Comparison of ENCODE assay signal across 8 cellular contexts in the genomic region with DNA sequence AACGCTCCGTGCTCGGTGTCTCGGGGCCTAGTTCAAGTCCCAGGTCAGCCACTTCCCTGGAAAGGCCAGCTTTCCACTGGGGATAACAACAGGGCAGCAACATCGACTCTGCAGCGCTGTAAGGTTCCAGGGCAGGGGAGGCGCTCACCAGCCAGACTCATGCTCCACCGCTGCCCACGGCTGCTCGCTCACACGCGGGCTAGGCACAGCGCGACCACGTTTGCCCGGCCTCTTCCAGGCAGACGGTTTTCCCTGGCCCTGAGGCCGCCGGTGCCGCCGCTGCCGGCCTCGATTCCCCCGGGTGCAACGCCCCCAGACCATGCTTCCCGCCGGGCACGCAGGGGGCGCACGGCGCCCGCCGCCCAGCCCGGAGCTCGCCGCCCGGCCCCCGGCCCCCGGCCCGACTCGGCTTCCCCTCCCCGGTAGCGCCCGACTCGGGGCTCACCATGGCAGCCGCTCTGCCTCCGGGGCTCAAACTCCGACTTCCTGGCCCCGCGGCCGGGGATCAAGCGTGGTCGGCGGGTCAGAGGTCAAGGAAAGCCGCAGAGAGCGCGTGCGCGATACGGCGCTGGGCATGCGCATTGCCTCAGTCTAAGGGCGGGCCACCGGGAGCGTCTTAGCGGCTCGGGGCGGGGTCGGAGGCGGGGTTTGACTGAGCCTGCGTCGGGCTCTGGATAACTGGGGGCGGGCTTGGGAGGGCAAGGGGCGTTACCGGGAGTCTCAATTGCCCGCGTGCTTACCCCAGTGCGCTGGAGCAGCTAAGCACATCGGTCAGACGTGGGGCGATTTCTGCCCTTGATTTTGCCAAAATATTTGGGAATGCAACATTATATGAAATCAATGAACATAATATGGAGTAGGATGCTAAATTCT. TPM values are rescaled to one million over a fixed set of nuclear protein-coding genes. Genes with fewer than 3 reads are reported as not detected.
A peak's percentile ranks its signal among the peaks of the same experiment; 100 is the strongest.
DNase-seq lines count a peak whose midpoint lies in the region; ATAC-seq and TF ChIP-seq lines count a peak whose summit lies in the region.

A gene (minus strand): TSS at position 535 of the 873 bp plus-strand sequence. CDS start 87 bp downstream, at position 448.

- peak within 1 kb of the TSS; percentile 29 for H4K91ac ChIP-seq in trophoblast cell (ENCODE audit: low read depth, low read length)

- H3K4me2 ChIP-seq in SU-DHL-6 (ENCODE audit: low read depth, low read length, poor library complexity, severe bottlenecking) (peak within 1 kb of the TSS; percentile 81), trophoblast cell (ENCODE audit: low read length) (peak within 1 kb of the TSS; percentile 85)

- H3K27ac Mint-ChIP-seq in activated naive CD8-positive, alpha-beta T cell treated with anti-CD3 and anti-CD28 coated beads, Interleukin-2, amount 10 ng/mL, durations not matched to agents 7 days and 5 days = peak within 1 kb of the TSS; percentile 91

- H3K23ac ChIP-seq in trophoblast cell (ENCODE audit: low read length) = no peak within 1 kb of the TSS

- WGBS in trophoblast cell (ENCODE audit: extremely low coverage, insufficient coverage, insufficient read length) = no CpG with 5 or more reads among the region's 81 CpGs
- 1 to 2% methylated on average over 50 to 78 of the region's 81 CpGs for WGBS in tibial nerve, 2 donors

- H3K14ac ChIP-seq in trophoblast cell (ENCODE audit: low read length) = peak within 1 kb of the TSS; percentile 35

- H2BK5ac ChIP-seq in trophoblast cell (ENCODE audit: low read depth, low read length, poor library complexity) = peak within 1 kb of the TSS; percentile 5

- H3K79me1 ChIP-seq in trophoblast cell (ENCODE audit: low read length) = peaks cover 4% of the 10 kb centered on the region

- H2AFZ ChIP-seq in SU-DHL-6 (ENCODE audit: low read depth, low read length, severe bottlenecking) = peak within 1 kb of the TSS; percentile 64
- H2AFZ ChIP-seq in trophoblast cell (ENCODE audit: insufficient read depth, low read length, poor library complexity) = peak within 1 kb of the TSS; percentile 60

- peak in 1 of 2 donors; percentile 54 for TF ChIP-seq POLR2A in tibial nerve (IDR thresholded peaks at IDR 0.05)

- peak in 1 of 2 donors; percentile 69 for TF ChIP-seq EP300 in tibial nerve (IDR thresholded peaks at IDR 0.05)

- TF ChIP-seq CTCF in GM12875 (IDR thresholded peaks at IDR 0.05; ENCODE audit: borderline replicate concordance, insufficient read depth, low read depth, low read length) (0 out of 2 replicates have a peak, but pooled peaks have one; percentile 8), SU-DHL-6 (IDR thresholded peaks at IDR 0.05; ENCODE audit: insufficient read depth, low read length, poor library complexity, severe bottlenecking) (no peak), cardiac muscle cell (IDR thresholded peaks at IDR 0.05; ENCODE audit: low read depth, low read length) (no peak), tibial nerve (IDR thresholded peaks at IDR 0.05) (peak in 3 of 5 experiments; percentile 21 to 34 (median 24))

- H3K27me3 Mint-ChIP-seq in activated naive CD8-positive, alpha-beta T cell treated with anti-CD3 and anti-CD28 coated beads, Interleukin-2, amount 10 ng/mL, durations not matched to agents 7 days and 5 days = no peaks in the 10 kb centered on the region

- H3K4me1 Mint-ChIP-seq in activated naive CD8-positive, alpha-beta T cell treated with anti-CD3 and anti-CD28 coated beads, Interleukin-2, amount 10 ng/mL, durations not matched to agents 7 days and 5 days = peaks cover 9% of the 10 kb centered on the region

- peaks cover 6% of the 10 kb centered on the region; the same call in 1 of the 2 replicates for H3F3A ChIP-seq in SU-DHL-6 (ENCODE audit: insufficient read depth)

- H3K27me3 ChIP-seq in SU-DHL-6 (ENCODE audit: low read length) = no peaks in the 10 kb centered on the region
- no peaks in the 10 kb centered on the region for H3K27me3 ChIP-seq in cardiac muscle cell
- H3K27me3 ChIP-seq in trophoblast cell (ENCODE audit: insufficient read depth, low read length) = no peaks in the 10 kb centered on the region
- no peaks in the 10 kb centered on the region for H3K27me3 ChIP-seq in tibial nerve

- H2AK5ac ChIP-seq in trophoblast cell (ENCODE audit: low read length) = peak within 1 kb of the TSS; percentile 21

- peak within 1 kb of the TSS; percentile 39 for H4K8ac ChIP-seq in trophoblast cell (ENCODE audit: low read depth, low read length)

- no peaks in the 10 kb centered on the region for H3K9me2 ChIP-seq in SU-DHL-6 (replicated peaks; ENCODE audit: insufficient read depth, low read length)

- H3K4me3 ChIP-seq in GM12875 (ENCODE audit: low read depth, low read length) (peak within 1 kb of the TSS; percentile 99), SU-DHL-6 (ENCODE audit: insufficient read depth, low read length, poor library complexity, severe bottlenecking) (peak within 1 kb of the TSS; percentile 91), cardiac muscle cell (peak within 1 kb of the TSS; percentile 69), trophoblast cell (ENCODE audit: low read depth, low read length) (peak within 1 kb of the TSS; percentile 98), tibial nerve (peak within 1 kb of the TSS; percentile 71 to 98 (median 84))

- peaks cover 5% of the 10 kb centered on the region for H3K36me3 Mint-ChIP-seq in activated naive CD8-positive, alpha-beta T cell treated with anti-CD3 and anti-CD28 coated beads, Interleukin-2, amount 10 ng/mL, durations not matched to agents 7 days and 5 days

- H3K9ac ChIP-seq in SU-DHL-6 (ENCODE audit: low read length) (peak within 1 kb of the TSS; percentile 85), trophoblast cell (ENCODE audit: low read length) (peak within 1 kb of the TSS; percentile 95)

- ATAC-seq in HG02763 (IDR thresholded peaks at IDR 0.05; ENCODE audit: unreplicated experiment) = peak; percentile 91
- peak; percentile 95 for ATAC-seq in activated naive CD8-positive, alpha-beta T cell treated with anti-CD3 and anti-CD28 coated beads, Interleukin-2, amount 10 ng/mL, durations not matched to agents 7 days and 5 days (ENCODE audit: low read depth)

- H3K27ac ChIP-seq in SU-DHL-6 (ENCODE audit: low read depth, low read length) (peak within 1 kb of the TSS; percentile 36), cardiac muscle cell (peak within 1 kb of the TSS; percentile 65), trophoblast cell (ENCODE audit: low read depth, low read length) (peak within 1 kb of the TSS; percentile 11), tibial nerve (peak within 1 kb of the TSS; percentile 82 to 93 (median 88))

- H3K4ac ChIP-seq in trophoblast cell (ENCODE audit: low read depth, low read length) = peak within 1 kb of the TSS; percentile 51

- H4K12ac ChIP-seq in trophoblast cell (ENCODE audit: low read depth, low read length) = peak within 1 kb of the TSS; percentile 10

- H3K9me3 ChIP-seq in SU-DHL-6 (ENCODE audit: insufficient read depth, low read length) (no peaks in the 10 kb centered on the region), cardiac muscle cell (ENCODE audit: low read depth) (no peaks in the 10 kb centered on the region), trophoblast cell (ENCODE audit: insufficient read depth, low read depth, low read length) (no peaks in the 10 kb centered on the region), tibial nerve (no peaks in the 10 kb centered on the region)

- H3K36me3 ChIP-seq in SU-DHL-6 (ENCODE audit: low read length) = no peaks in the 10 kb centered on the region
- H3K36me3 ChIP-seq in cardiac muscle cell = no peaks in the 10 kb centered on the region
- H3K36me3 ChIP-seq in trophoblast cell (ENCODE audit: control insufficient read depth in 1 of 2, insufficient read depth in 2 of 2, low read length in 2 of 2) = peaks cover 8 to 10% of the 10 kb centered on the region in 2 experiments
- H3K36me3 ChIP-seq in tibial nerve = peaks cover 0 to 21% (median 0%) of the 10 kb centered on the region in 3 donors

- peak within 1 kb of the TSS; percentile 94 for H3K4me3 Mint-ChIP-seq in activated naive CD8-positive, alpha-beta T cell treated with anti-CD3 and anti-CD28 coated beads, Interleukin-2, amount 10 ng/mL, durations not matched to agents 7 days and 5 days

- H3K18ac ChIP-seq in trophoblast cell (ENCODE audit: low read length) = peak within 1 kb of the TSS; percentile 25

- no peaks in the 10 kb centered on the region for H3K9me3 Mint-ChIP-seq in activated naive CD8-positive, alpha-beta T cell treated with anti-CD3 and anti-CD28 coated beads, Interleukin-2, amount 10 ng/mL, durations not matched to agents 7 days and 5 days

- peak within 1 kb of the TSS; percentile 21 for H2BK120ac ChIP-seq in trophoblast cell (ENCODE audit: insufficient read depth, low read length, poor library complexity)

- H2BK12ac ChIP-seq in trophoblast cell (ENCODE audit: low read length) = no peak within 1 kb of the TSS

- no peaks in the 10 kb centered on the region for H4K20me1 ChIP-seq in SU-DHL-6 (ENCODE audit: low read depth, low read length)

- peak; percentile 88 to 97 (median 95) for DNase-seq in NCI-H1417 (lab: John Stamatoyannopoulos, UW)
- DNase-seq in activated naive CD8-positive, alpha-beta T cell treated with anti-CD3 and anti-CD28 coated beads, Interleukin-2, amount 10 ng/mL, durations not matched to agents 7 days and 5 days = peak; percentile 100
- DNase-seq in cardiac muscle cell (ENCODE audit: low read depth in 1 of 2, low spot score in 1 of 2) = peak; percentile 96 to 98
- peak; percentile 96 to 98 for DNase-seq in trophoblast cell
- peak; percentile 93 to 94 for DNase-seq in tibial nerve (ENCODE audit: low spot score in 2 of 2)

- peaks cover 48% of the 10 kb centered on the region for H3K79me2 ChIP-seq in SU-DHL-6 (ENCODE audit: insufficient read depth, low read length)
- peaks cover 6% of the 10 kb centered on the region for H3K79me2 ChIP-seq in trophoblast cell (ENCODE audit: control insufficient read depth, insufficient read depth, low read length, poor library complexity)

- H3K4me1 ChIP-seq in cardiac muscle cell (ENCODE audit: low read depth) (peaks cover 14% of the 10 kb centered on the region), trophoblast cell (ENCODE audit: control insufficient read depth in 1 of 2, insufficient read depth in 2 of 2, low read length in 2 of 2) (peaks cover 0 to 4% of the 10 kb centered on the region in 2 experiments), tibial nerve (peaks cover 0 to 52% (median 25%) of the 10 kb centered on the region in 4 donors)

- POLR2A ChIA-PET in activated naive CD8-positive, alpha-beta T cell treated with anti-CD3 and anti-CD28 coated beads, Interleukin-2, amount 10 ng/mL, durations not matched to agents 7 days and 5 days (lab: Charles Lee) = interaction anchor here (0.5 to 2.3 kb wide), 13 partner anchors 19 to 435 kb away, joined by 3 to 12 read pairs (median 3); a partner anchor contains a TSS

RNA-seq across cellular contexts. Expression of the gene that starts here (rescaled TPM):
- 10 to 100 TPM; 42.5 to 50.0 TPM for total RNA-seq in activated naive CD8-positive, alpha-beta T cell treated with anti-CD3 and anti-CD28 coated beads, Interleukin-2, amount 10 ng/mL, durations not matched to agents 7 days and 5 days
- total RNA-seq in cardiac muscle cell (65.1 and 72.5 TPM in 2 replicates), tibial nerve (10 to 100 TPM; 45.1 to 95.1 (median 60.7) TPM)
- 71.8 and 82.8 TPM in 2 replicates for polyA plus RNA-seq in cardiac muscle cell
- 40.6 and 45.5 TPM in 2 replicates for polyA plus RNA-seq in trophoblast cell (2013)

Comparison
In these comparisons a context has a peak if more than half of its experiments do, and no peak if none do; other contexts are left out.
1. Peak in every context shown above with its lines: DNase-seq, ATAC-seq, H3K4me3 ChIP-seq and H3K27ac ChIP-seq.
2. CTCF ChIP-seq: peak in GM12875 (single experiment) and tibial nerve (3 of 5); none in SU-DHL-6 (single experiment) and cardiac muscle cell (single experiment).
3. H3K27ac ChIP-seq: peak in every context shown above with its lines; median percentile 88 in tibial nerve; 65 in cardiac muscle cell; 36 in SU-DHL-6; 11 in trophoblast cell.